In the genomic region with DNA sequence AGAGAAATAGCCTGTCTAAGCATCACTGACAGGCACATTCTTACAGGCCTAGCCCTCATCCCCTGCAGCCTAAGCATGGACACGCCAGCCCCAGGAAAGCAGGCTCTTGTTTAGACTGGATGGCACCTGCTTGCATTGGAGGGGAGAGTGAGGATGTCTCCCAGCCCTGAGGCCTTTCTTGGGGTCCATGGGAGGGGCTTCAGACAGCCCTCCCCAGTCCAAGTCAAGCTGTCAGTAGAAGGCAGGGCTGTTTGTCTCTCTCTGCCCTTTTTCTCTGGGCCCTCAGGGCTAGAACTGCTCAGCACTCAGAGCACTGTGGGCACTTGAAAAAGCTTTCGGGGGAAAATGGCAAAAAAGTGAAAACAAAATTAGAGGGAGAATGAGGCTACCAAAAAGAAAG, we compare ENCODE assay signal across 25 cellular contexts.
DNase-seq lines count a peak whose midpoint lies in the region; ATAC-seq and TF ChIP-seq lines count a peak whose summit lies in the region.
"Had no signal": no experiment of that assay in that cellular context is flagged by ENCODE, and none has a peak within 500 bp of the region (broad histone marks: within the 10 kb centered on the region; RNA-seq: fewer than 3 reads in every experiment).

No MANE protein-coding gene starts in this region.

- H3K27ac ChIP-seq in BLaER1 (peak overlapping the region; percentile 35), neuronal stem cell (replicated peaks; ENCODE audit: low read length) (no peak overlapping the region)
- H3K27ac ChIP-seq: GM23248, KMS-11 had no signal

- H3K9me3 Mint-ChIP-seq in glutamatergic neuron (ENCODE audit: unreplicated experiment), result peaks cover 5% of the 10 kb centered on the region
- H3K9me3 Mint-ChIP-seq: CD4-positive, alpha-beta T cell had no signal

- peak overlapping the region; percentile 11 for H2BK15ac ChIP-seq in neuronal stem cell (ENCODE audit: low read length)

- no peak overlapping the region for H4K8ac ChIP-seq in neuronal stem cell (ENCODE audit: low read depth, low read length)

- no peak overlapping the region for H2AK5ac ChIP-seq in neuronal stem cell (ENCODE audit: low read depth, low read length)

- DNase-seq in ELF-1 (ENCODE audit: low read depth, low spot score) (peak; percentile 70), glutamatergic neuron (peak; percentile 21), neuronal stem cell (ENCODE audit: low spot score) (no peak), GF-D8 (lab: John Stamatoyannopoulos, UW) (no peak), H4 (ENCODE audit: low spot score) (no peak), T-helper 9 cell (no peak)
- DNase-seq: BE2C; CD4-positive, alpha-beta T cell; COR-L47; DMS 273 treated with DMSO at 0.1 percent for 48 hours; DMS79 treated with DMSO at 0.1 percent for 48 hours; GM23248; IMR-90; NCI-H1105; NCI-H146; NCI-H2029 treated with DMSO at 0.1 percent for 48 hours; NCI-H2171 treated with DMSO at 0.1 percent for 48 hours; NCI-H446 treated with DMSO at 0.1 percent for 48 hours; NCI-H526 treated with DMSO at 0.1 percent for 48 hours; PC-3; Right ventricle myocardium superior had no signal

- H3K4me1 Mint-ChIP-seq in glutamatergic neuron (ENCODE audit: low read depth, unreplicated experiment), result peaks cover 52% of the 10 kb centered on the region

- no peaks in the 10 kb centered on the region for H3K36me3 Mint-ChIP-seq in glutamatergic neuron (ENCODE audit: unreplicated experiment)

- H3K18ac ChIP-seq in neuronal stem cell (ENCODE audit: low read length), result no peak overlapping the region

- H3K36me3 ChIP-seq in BLaER1 (no peaks in the 10 kb centered on the region), neuronal stem cell (replicated peaks in 1 of 2; ENCODE audit: control insufficient read depth in 2 of 2, insufficient read depth in 2 of 2, low read length in 2 of 2) (no peaks in the 10 kb centered on the region)
- H3K36me3 ChIP-seq: BE2C had no signal

- no peak overlapping the region for H3K4ac ChIP-seq in neuronal stem cell (ENCODE audit: low read length)

- H3K4me3 Mint-ChIP-seq in glutamatergic neuron (ENCODE audit: unreplicated experiment), result no peak overlapping the region
- H3K4me3 Mint-ChIP-seq: CD4-positive, alpha-beta T cell had no signal

- no peaks in the 10 kb centered on the region for H3K9me3 ChIP-seq in BLaER1
- no peaks in the 10 kb centered on the region for H3K9me3 ChIP-seq in neuronal stem cell (replicated peaks in 1 of 2; ENCODE audit: control insufficient read depth in 2 of 2, insufficient read depth in 1 of 2, low read depth in 1 of 2, low read length in 2 of 2)
- H3K9me3 ChIP-seq: BE2C had no signal

- H3K27me3 Mint-ChIP-seq in glutamatergic neuron (ENCODE audit: unreplicated experiment), result peaks cover 4% of the 10 kb centered on the region

- no peak overlapping the region for H2BK5ac ChIP-seq in neuronal stem cell (ENCODE audit: low read length)

- H3K27me3 ChIP-seq in BLaER1 (no peaks in the 10 kb centered on the region), neuronal stem cell (ENCODE audit: control insufficient read depth in 3 of 3, insufficient read depth in 3 of 3, low read depth in 1 of 3, low read length in 3 of 3) (no peaks in the 10 kb centered on the region)
- H3K27me3 ChIP-seq: BE2C had no signal

- no peaks in the 10 kb centered on the region for H3K79me1 ChIP-seq in neuronal stem cell (ENCODE audit: low read depth, low read length)

- no peak for TF ChIP-seq CTCF in glutamatergic neuron (IDR thresholded peaks at IDR 0.05; ENCODE audit: partially characterized antibody, unreplicated experiment)

- H3K4me1 ChIP-seq in BLaER1, result peaks cover 84% of the 10 kb centered on the region
- peaks cover 0 to 7% of the 10 kb centered on the region in 2 donors for H3K4me1 ChIP-seq in neuronal stem cell (ENCODE audit: control insufficient read depth in 2 of 2, insufficient read depth in 1 of 2, low read depth in 1 of 2, low read length in 2 of 2)

- no peak overlapping the region for H2BK120ac ChIP-seq in neuronal stem cell (ENCODE audit: low read depth, low read length)

- no peaks in the 10 kb centered on the region for H4K20me1 ChIP-seq in BLaER1

- no CpG with 5 or more reads among the region's 2 CpGs for WGBS in neuronal stem cell (ENCODE audit: extremely low coverage in 2 of 2, insufficient read length in 2 of 2, insufficient replicate concordance in 1 of 2), 2 donors

- no peak overlapping the region for H3K9ac ChIP-seq in BLaER1
- H3K9ac ChIP-seq in neuronal stem cell (ENCODE audit: low read depth, low read length, poor library complexity), result no peak overlapping the region
- H3K9ac ChIP-seq: GM23248, KMS-11 had no signal

- peak overlapping the region; percentile 49 for H3K14ac ChIP-seq in neuronal stem cell (ENCODE audit: low read length)

- H3K4me3 ChIP-seq in BLaER1, result no peak overlapping the region
- H3K4me3 ChIP-seq in neuronal stem cell (ENCODE audit: low read length in 2 of 2), result no peak overlapping the region
- H3K4me3 ChIP-seq: GM23248 had no signal

- H3K27ac Mint-ChIP-seq in glutamatergic neuron (ENCODE audit: unreplicated experiment), result peak overlapping the region; percentile 75
- H3K27ac Mint-ChIP-seq: CD4-positive, alpha-beta T cell had no signal

- no peak overlapping the region for H2AFZ ChIP-seq in neuronal stem cell (ENCODE audit: low read length)
- H2AFZ ChIP-seq: GM23248 had no signal

- no peak overlapping the region for H3K23ac ChIP-seq in neuronal stem cell (ENCODE audit: low read depth, low read length, poor library complexity)

- no peak overlapping the region for H4K91ac ChIP-seq in neuronal stem cell (ENCODE audit: low read depth, low read length, poor library complexity)

- no peak for ATAC-seq in HG03196 (IDR thresholded peaks at IDR 0.05; ENCODE audit: unreplicated experiment)
- ATAC-seq: HCT116, PC-3 had no signal

- H3K4me2 ChIP-seq in BLaER1 (peak overlapping the region; percentile 62), neuronal stem cell (ENCODE audit: insufficient read depth, low read length, poor library complexity, severe bottlenecking) (no peak overlapping the region)
- H3K4me2 ChIP-seq: KMS-11 had no signal

- H2BK12ac ChIP-seq in neuronal stem cell (ENCODE audit: low read length), result no peak overlapping the region

Comparison
In these comparisons a context has a peak if more than half of its experiments do, and no peak if none do; other contexts are left out.
1. DNase-seq: peak in ELF-1 (single experiment) and glutamatergic neuron (single experiment); none in neuronal stem cell (single experiment), GF-D8 (single experiment), H4 (single experiment) and T-helper 9 cell (single experiment).